8 cellular contexts compared by ENCODE assay signal in genomic region chr17:62819511-62820221, GRCh38. TPM values are rescaled to one million over a fixed set of nuclear protein-coding genes. Genes with fewer than 3 reads are reported as not detected.
DNase-seq lines count a peak whose midpoint lies in the region; ATAC-seq and TF ChIP-seq lines count a peak whose summit lies in the region.

No MANE protein-coding gene starts in this region.

- no peaks in the 10 kb centered on the region for H3K36me3 ChIP-seq in HUES48 (ENCODE audit: control insufficient read depth, insufficient read depth, low read length)
- no peaks in the 10 kb centered on the region for H3K36me3 ChIP-seq in thoracic aorta

- H3K27me3 Mint-ChIP-seq in activated naive CD8-positive, alpha-beta T cell treated with anti-CD3 and anti-CD28 coated beads, Interleukin-2, amount 50 U/mL, for 24 hours, result peaks cover 10% of the 10 kb centered on the region

- in situ Hi-C loops in ACHN (cut with HindIII; ENCODE audit: low pct_ligation_motif_present, low pct_unique_long_range_greater_than_20kb, low sequenced_read_pairs), result no loop called here
- in situ Hi-C loops in astrocyte of the spinal cord (cut with HindIII; ENCODE audit: low sequenced_read_pairs), result no loop called here

- H3K27me3 ChIP-seq in HUES48 (ENCODE audit: control insufficient read depth, insufficient read depth, low read length) (no peaks in the 10 kb centered on the region), thoracic aorta (replicated peaks; ENCODE audit: insufficient read depth) (no peaks in the 10 kb centered on the region)

- no peak overlapping the region; the same call in 1 of the 2 replicates for H3K9ac ChIP-seq in HUES48 (ENCODE audit: low read depth, low read length)

- H3K4me3 Mint-ChIP-seq in activated naive CD8-positive, alpha-beta T cell treated with anti-CD3 and anti-CD28 coated beads, Interleukin-2, amount 50 U/mL, for 24 hours, result no peak overlapping the region

- H3K4me1 ChIP-seq in HUES48 (ENCODE audit: control insufficient read depth, insufficient read depth, low read length) (peaks cover 23% of the 10 kb centered on the region), thoracic aorta (ENCODE audit: control insufficient read depth in 1 of 2, low read depth in 2 of 2) (peaks cover 3 to 29% of the 10 kb centered on the region in 2 donors)

- H3K9me3 Mint-ChIP-seq in activated naive CD8-positive, alpha-beta T cell treated with anti-CD3 and anti-CD28 coated beads, Interleukin-2, amount 50 U/mL, for 24 hours, result no peaks in the 10 kb centered on the region

- no peak overlapping the region for H3K27ac Mint-ChIP-seq in activated naive CD8-positive, alpha-beta T cell treated with anti-CD3 and anti-CD28 coated beads, Interleukin-2, amount 50 U/mL, for 24 hours

- H3K36me3 Mint-ChIP-seq in activated naive CD8-positive, alpha-beta T cell treated with anti-CD3 and anti-CD28 coated beads, Interleukin-2, amount 50 U/mL, for 24 hours (ENCODE audit: low read depth), result no peaks in the 10 kb centered on the region

- peak; percentile 77 for ATAC-seq in thoracic aorta (ENCODE audit: insufficient number of reproducible peaks, low FRiP score, low read depth)
- ATAC-seq in activated naive CD8-positive, alpha-beta T cell treated with anti-CD3 and anti-CD28 coated beads, Interleukin-2, amount 50 U/mL, for 24 hours, result no peak

- H3K27ac ChIP-seq in HUES48 (ENCODE audit: low read depth, low read length), result peak overlapping the region; percentile 51
- peak overlapping the region; percentile 51 to 69 for H3K27ac ChIP-seq in thoracic aorta

- peak; percentile 98 for DNase-seq in ACHN
- DNase-seq in astrocyte of the spinal cord (ENCODE audit: low read depth, low spot score), result peak; percentile 99
- DNase-seq in kidney glomerular epithelial cell (lab: John Stamatoyannopoulos, UW), result peak; percentile 98
- peak; percentile 76 for DNase-seq in thoracic aorta (ENCODE audit: low spot score)
- DNase-seq in NCI-H146 (lab: John Stamatoyannopoulos, UW), result no peak
- DNase-seq in NK-92 treated with Interleukin-12 subunit alpha and Interleukin-12 subunit beta, amount 100 ng/mL, for 24 hours (lab: John Stamatoyannopoulos, UW), result no peak
- DNase-seq in activated naive CD8-positive, alpha-beta T cell treated with anti-CD3 and anti-CD28 coated beads, Interleukin-2, amount 50 U/mL, for 24 hours, result no peak

- H3K4me3 ChIP-seq in HUES48 (ENCODE audit: low read depth, low read length), result no peak overlapping the region
- peak overlapping the region; percentile 24 for H3K4me3 ChIP-seq in astrocyte of the spinal cord (ENCODE audit: low read depth, low read length)
- peak overlapping the region; percentile 52 for H3K4me3 ChIP-seq in thoracic aorta

- no peak for TF ChIP-seq CTCF in astrocyte of the spinal cord (IDR thresholded peaks at IDR 0.05; ENCODE audit: low read depth, low read length)
- no peak for TF ChIP-seq CTCF in thoracic aorta (IDR thresholded peaks at IDR 0.05)

- H3K9me3 ChIP-seq in HUES48 (ENCODE audit: control insufficient read depth, insufficient read depth, low read length) (no peaks in the 10 kb centered on the region), thoracic aorta (no peaks in the 10 kb centered on the region)

- no peaks in the 10 kb centered on the region for H3K4me1 Mint-ChIP-seq in activated naive CD8-positive, alpha-beta T cell treated with anti-CD3 and anti-CD28 coated beads, Interleukin-2, amount 50 U/mL, for 24 hours

RNA-seq across cellular contexts. Expression of gene MARCHF10, which starts 11.6 kb away (rescaled TPM):
- total RNA-seq in thoracic aorta, result not detected

Comparison
In these comparisons a context has a peak if more than half of its experiments do, and no peak if none do; other contexts are left out.
1. DNase-seq: peak in ACHN (single experiment), astrocyte of the spinal cord (single experiment), kidney glomerular epithelial cell (single experiment) and thoracic aorta (single experiment); none in NCI-H146 (single experiment), NK-92 treated with Interleukin-12 subunit alpha and Interleukin-12 subunit beta, amount 100 ng/mL, for 24 hours (single experiment) and activated naive CD8-positive, alpha-beta T cell treated with anti-CD3 and anti-CD28 coated beads, Interleukin-2, amount 50 U/mL, for 24 hours (single experiment).